Comparison of ENCODE assay signal across 15 cellular contexts in genomic region chrX:75642811-75643361, GRCh38.
"Had no signal": no experiment of that assay in that cellular context is flagged by ENCODE, and none has a peak within 500 bp of the region (broad histone marks: within the 10 kb centered on the region; RNA-seq: fewer than 3 reads in every experiment).

No MANE protein-coding gene starts in this region.

- H3K4me3 Mint-ChIP-seq: activated B cell treated with CpG ODN at 0.5 μM for 24 hours; activated CD4-positive, alpha-beta memory T cell treated with anti-CD3 and anti-CD28 coated beads for 36 hours; central memory CD8-positive, alpha-beta T cell; naive B cell; type B pancreatic cell had no signal

- H3K9me3 Mint-ChIP-seq: central memory CD8-positive, alpha-beta T cell had no signal

- H3K4me1 Mint-ChIP-seq: activated B cell treated with CpG ODN at 0.5 μM for 24 hours; central memory CD8-positive, alpha-beta T cell; naive B cell had no signal

- H3K27me3 Mint-ChIP-seq: activated B cell treated with CpG ODN at 0.5 μM for 24 hours; activated CD4-positive, alpha-beta memory T cell treated with anti-CD3 and anti-CD28 coated beads for 36 hours; central memory CD8-positive, alpha-beta T cell; naive B cell; type B pancreatic cell had no signal

- H3K27ac Mint-ChIP-seq: activated B cell treated with CpG ODN at 0.5 μM for 24 hours; activated CD4-positive, alpha-beta memory T cell treated with anti-CD3 and anti-CD28 coated beads for 36 hours; naive B cell; type B pancreatic cell had no signal

- ATAC-seq: foreskin keratinocyte, lower lobe of right lung, right cardiac atrium had no signal

- H3K36me3 Mint-ChIP-seq: naive B cell, type B pancreatic cell had no signal

- DNase-seq: activated B cell treated with CpG ODN at 0.5 μM for 24 hours; activated CD4-positive, alpha-beta memory T cell treated with anti-CD3 and anti-CD28 coated beads for 36 hours; activated CD4-positive, alpha-beta T cell treated with anti-CD3 and anti-CD28 coated beads for 4 hours; adrenal gland; effector memory CD4-positive, alpha-beta T cell; foreskin keratinocyte; kidney; lower lobe of right lung; naive B cell; nucleus accumbens; right cardiac atrium; stimulated activated CD4-positive, alpha-beta T cell treated with anti-CD3 and anti-CD28 coated beads, Interleukin-12 subunit alpha, Interleukin-12 subunit beta, amount 100 ng/mL, for 4 hours; testis had no signal
